Comparison of ENCODE assay signal across 14 cellular contexts in genomic region chr7:12957487-12957886, GRCh38.
DNase-seq lines count a peak whose midpoint lies in the region; ATAC-seq and TF ChIP-seq lines count a peak whose summit lies in the region.
"Had no signal": no experiment of that assay in that cellular context is flagged by ENCODE, and none has a peak within 500 bp of the region (broad histone marks: within the 10 kb centered on the region; RNA-seq: fewer than 3 reads in every experiment).

No MANE protein-coding gene starts in this region.

- no peak for TF ChIP-seq POLR2A in erythroblast (IDR thresholded peaks at IDR 0.05; ENCODE audit: low read length)

- H3K36me3 ChIP-seq in HEK293 (ENCODE audit: control insufficient read depth in 2 of 2, insufficient read depth in 1 of 2, low read length in 2 of 2) (no peaks in the 10 kb centered on the region), SK-N-MC (ENCODE audit: insufficient read depth, low read length) (no peaks in the 10 kb centered on the region)
- H3K36me3 ChIP-seq: BLaER1 treated with 17β-estradiol and CSF1 and Interleukin-3, amounts not matched to agents 10 nM and 100 nM; HAP-1 had no signal

- no peak for TF ChIP-seq CTCF in HEK293 (tag by site-specific recombination; IDR thresholded peaks at IDR 0.05)

- CTCF ChIA-PET in HEK293 (lab: Yijun Ruan, JAX), result no interaction called here

- no peaks in the 10 kb centered on the region for H3K4me1 ChIP-seq in HEK293 (ENCODE audit: control insufficient read depth, insufficient read depth, low read length)
- H3K4me1 ChIP-seq: BLaER1 treated with 17β-estradiol and CSF1 and Interleukin-3, amounts not matched to agents 10 nM and 100 nM; HAP-1 had no signal

- no peak for DNase-seq in SK-N-MC (ENCODE audit: low read depth, low spot score)
- peak; percentile 50 to 80 for DNase-seq in erythroblast (lab: John Stamatoyannopoulos, UW)
- no peak for DNase-seq in stimulated activated naive CD4-positive, alpha-beta T cell treated with Interleukin-2 at 50 U/mL for 16 hours (lab: John Stamatoyannopoulos, UW)
- DNase-seq: ACHN; CD4-positive, CD25-positive, alpha-beta regulatory T cell; DMS53; GM23248; Karpas-422 had no signal

- H3K9me3 ChIP-seq in HEK293 (ENCODE audit: control insufficient read depth, insufficient read depth, low read depth, low read length) (no peaks in the 10 kb centered on the region), SK-N-MC (ENCODE audit: low read depth, low read length) (no peaks in the 10 kb centered on the region)
- H3K9me3 ChIP-seq: BLaER1 treated with 17β-estradiol and CSF1 and Interleukin-3, amounts not matched to agents 10 nM and 100 nM; HAP-1 had no signal

- H3K9ac ChIP-seq in SK-N-MC (ENCODE audit: insufficient read length), result peak overlapping the region; percentile 19
- H3K9ac ChIP-seq: BLaER1 treated with 17β-estradiol and CSF1 and Interleukin-3, amounts not matched to agents 10 nM and 100 nM; GM23248 had no signal

- POLR2A ChIA-PET in HEK293 (lab: Yijun Ruan, JAX), result interaction anchor here (0.7 kb wide), 1 partner anchor 116 kb away, joined by 6 read pairs; no protein-coding TSS in a partner anchor

- H3K27ac ChIP-seq in HEK293 (ENCODE audit: extremely low read depth, low read depth, low read length), result no peak overlapping the region
- peak overlapping the region; percentile 11; the same call in 1 of the 2 replicates for H3K27ac ChIP-seq in SK-N-MC
- H3K27ac ChIP-seq: BLaER1 treated with 17β-estradiol and CSF1 and Interleukin-3, amounts not matched to agents 10 nM and 100 nM; GM23248 had no signal

- no peak overlapping the region for H3K4me3 ChIP-seq in HEK293 (ENCODE audit: low read depth, low read length)
- peak overlapping the region; percentile 37; the same call in 1 of the 2 replicates for H3K4me3 ChIP-seq in SK-N-MC
- H3K4me3 ChIP-seq: BLaER1 treated with 17β-estradiol and CSF1 and Interleukin-3, amounts not matched to agents 10 nM and 100 nM; GM23248; HAP-1 had no signal

- ATAC-seq in activated CD4-positive, CD25-positive, alpha-beta regulatory T cell treated with anti-CD3 and anti-CD28 coated beads, Interleukin-2, amount 50 U/mL, for 24 hours, result no peak
- ATAC-seq in HG03196 (IDR thresholded peaks at IDR 0.05; ENCODE audit: unreplicated experiment), result no peak
- no peak for ATAC-seq in GM21367 (IDR thresholded peaks at IDR 0.05; ENCODE audit: unreplicated experiment)

TF ChIP-seq in HEK293, 187 proteins besides CTCF, POLR2A, EP300 and RAD21:
- 0 out of 2 replicates have a peak, but pooled peaks have one; percentile 29 for TF ChIP-seq TRIM28 (IDR thresholded peaks at IDR 0.05; ENCODE audit: borderline replicate concordance, low read length)
- no peak for TF ChIP-seq KLF16 (tag by site-specific recombination; IDR thresholded peaks at IDR 0.05)

Comparison
In these comparisons a context has a peak if more than half of its experiments do, and no peak if none do; other contexts are left out.
1. DNase-seq: peak in erythroblast (2 of 2); none in SK-N-MC (single experiment) and stimulated activated naive CD4-positive, alpha-beta T cell treated with Interleukin-2 at 50 U/mL for 16 hours (single experiment).